Comparison of ENCODE assay signal across 23 cellular contexts in genomic region chr5:44974813-44975212, GRCh38.
DNase-seq lines count a peak whose midpoint lies in the region; ATAC-seq and TF ChIP-seq lines count a peak whose summit lies in the region.
"Had no signal": no experiment of that assay in that cellular context is flagged by ENCODE, and none has a peak within 500 bp of the region (broad histone marks: within the 10 kb centered on the region; RNA-seq: fewer than 3 reads in every experiment).

No MANE protein-coding gene starts in this region.

- H3K27ac Mint-ChIP-seq in osteocyte (ENCODE audit: unreplicated experiment), result no peak overlapping the region
- H3K27ac Mint-ChIP-seq: CD14-positive monocyte; CD4-positive, alpha-beta T cell; CD8-positive, alpha-beta memory T cell; HFFc6 had no signal

- CTCF ChIA-PET in PC-3 (lab: Charles Lee), result no interaction called here

- no peaks in the 10 kb centered on the region for H3K79me2 ChIP-seq in PC-3 (ENCODE audit: low read length)

- no peaks in the 10 kb centered on the region for H3K4me1 Mint-ChIP-seq in osteocyte (ENCODE audit: unreplicated experiment)
- H3K4me1 Mint-ChIP-seq: CD14-positive monocyte; CD8-positive, alpha-beta memory T cell had no signal

- no peak overlapping the region for H3K4me3 Mint-ChIP-seq in osteocyte (ENCODE audit: unreplicated experiment)
- H3K4me3 Mint-ChIP-seq: CD14-positive monocyte; CD4-positive, alpha-beta T cell; CD8-positive, alpha-beta memory T cell; HFFc6 had no signal

- no peaks in the 10 kb centered on the region for H3K27me3 Mint-ChIP-seq in osteocyte (ENCODE audit: unreplicated experiment)
- H3K27me3 Mint-ChIP-seq: CD4-positive, alpha-beta T cell; CD8-positive, alpha-beta memory T cell had no signal

- POLR2A ChIA-PET in PC-3 (lab: Charles Lee; ENCODE audit: unreplicated experiment), result no interaction called here

- ATAC-seq in RWPE2 (ENCODE audit: low read depth) (no peak), SK-N-SH treated with all-trans-retinoic acid at 6 μM for 48 hours (no peak), PC-3 (no peak)
- ATAC-seq: A549 had no signal

- peaks cover 50% of the 10 kb centered on the region for H3K9me3 Mint-ChIP-seq in osteocyte (ENCODE audit: unreplicated experiment)

- H3K36me3 ChIP-seq in GM06990 (ENCODE audit: control insufficient read depth, insufficient read depth, low read length) (no peaks in the 10 kb centered on the region), RWPE2 (ENCODE audit: low read depth) (no peaks in the 10 kb centered on the region), PC-3 (ENCODE audit: low read depth, low read length) (no peaks in the 10 kb centered on the region)
- H3K36me3 ChIP-seq: BE2C; BLaER1 treated with 17β-estradiol and CSF1 and Interleukin-3, amounts not matched to agents 10 nM and 100 nM; HAP-1 had no signal

- H3K9me2 ChIP-seq in PC-3 (replicated peaks; ENCODE audit: low read length), result no peaks in the 10 kb centered on the region

- no peak overlapping the region for H3K4me2 ChIP-seq in PC-3 (ENCODE audit: low read length)
- H3K4me2 ChIP-seq: A549; BLaER1 treated with 17β-estradiol and CSF1 and Interleukin-3, amounts not matched to agents 10 nM and 100 nM had no signal

- H3K9me3 ChIP-seq in RWPE2 (ENCODE audit: severe bottlenecking), result no peaks in the 10 kb centered on the region
- peaks cover 10% of the 10 kb centered on the region; the same call in 1 of the 2 replicates for H3K9me3 ChIP-seq in PC-3 (ENCODE audit: low read length)
- H3K9me3 ChIP-seq: A549, BE2C, HAP-1 had no signal

- H3K9ac ChIP-seq in PC-3 (ENCODE audit: low read length), result no peak overlapping the region
- H3K9ac ChIP-seq: BLaER1 treated with 17β-estradiol and CSF1 and Interleukin-3, amounts not matched to agents 10 nM and 100 nM had no signal

- intact Hi-C loops in PC-3 (cut with micrococcal nuclease), result no loop called here

- peak; percentile 1 for DNase-seq in GM06990 (ENCODE audit: extremely low read depth, insufficient read length)
- peak; percentile 52 for DNase-seq in RWPE2 (ENCODE audit: low spot score)
- peak; percentile 81 for DNase-seq in osteocyte (ENCODE audit: extremely low spot score, unreplicated experiment)
- DNase-seq in SKM-1 (lab: John Stamatoyannopoulos, UW; ENCODE audit: unreplicated experiment), result no peak
- DNase-seq in PC-3, result no peak
- DNase-seq: 8988T; ACHN; AML-193; BE2C; Calu3; CD4-positive, alpha-beta T cell; COR-L47; DMS79; EL; GDM1; GOT3; HFFc6 had no signal

- no TSS peak for BruUV-seq in PC-3 (replicated peaks; lab: Mats Ljungman, UMichigan)

- H3K27me3 ChIP-seq in GM06990 (replicated peaks; ENCODE audit: control insufficient read depth, insufficient read depth, low read length) (no peaks in the 10 kb centered on the region), RWPE2 (ENCODE audit: insufficient read depth, poor library complexity, severe bottlenecking) (no peaks in the 10 kb centered on the region), PC-3 (ENCODE audit: low read length) (no peaks in the 10 kb centered on the region)
- H3K27me3 ChIP-seq: BE2C; BLaER1 treated with 17β-estradiol and CSF1 and Interleukin-3, amounts not matched to agents 10 nM and 100 nM had no signal

- no peaks in the 10 kb centered on the region for H4K20me1 ChIP-seq in PC-3 (ENCODE audit: low read length)
- H4K20me1 ChIP-seq: BLaER1 treated with 17β-estradiol and CSF1 and Interleukin-3, amounts not matched to agents 10 nM and 100 nM had no signal

- H3K4me1 ChIP-seq in RWPE2 (ENCODE audit: insufficient read depth, poor library complexity, severe bottlenecking) (no peaks in the 10 kb centered on the region), PC-3 (ENCODE audit: insufficient read depth, low read length) (no peaks in the 10 kb centered on the region)
- H3K4me1 ChIP-seq: A549; BE2C; BLaER1 treated with 17β-estradiol and CSF1 and Interleukin-3, amounts not matched to agents 10 nM and 100 nM had no signal

- TF ChIP-seq CTCF in GM06990 (IDR thresholded peaks at IDR 0.05; ENCODE audit: insufficient read depth, low read length, poor library complexity, severe bottlenecking) (no peak), RWPE2 (IDR thresholded peaks at IDR 0.05; ENCODE audit: poor library complexity, severe bottlenecking) (no peak), osteocyte (IDR thresholded peaks at IDR 0.05) (no peak), PC-3 (conservative IDR thresholded peaks at IDR 0.05; ENCODE audit: low read depth, low read length) (no peak)

- H3K4me3 ChIP-seq in GM06990 (replicated peaks; ENCODE audit: low read depth, low read length) (no peak overlapping the region), RWPE2 (ENCODE audit: severe bottlenecking) (no peak overlapping the region), PC-3 (ENCODE audit: low read length) (no peak overlapping the region)
- H3K4me3 ChIP-seq: A549; BLaER1 treated with 17β-estradiol and CSF1 and Interleukin-3, amounts not matched to agents 10 nM and 100 nM; HAP-1 had no signal

- H3K27ac ChIP-seq in RWPE2 (ENCODE audit: poor library complexity, severe bottlenecking), result no peak overlapping the region
- no peak overlapping the region for H3K27ac ChIP-seq in PC-3 (ENCODE audit: low read length)
- H3K27ac ChIP-seq: A549; BLaER1 treated with 17β-estradiol and CSF1 and Interleukin-3, amounts not matched to agents 10 nM and 100 nM had no signal

- H2AFZ ChIP-seq in PC-3 (ENCODE audit: low read length), result no peak overlapping the region

- no peaks in the 10 kb centered on the region for H3F3A ChIP-seq in PC-3 (ENCODE audit: low read length, unreplicated experiment)

- no peaks in the 10 kb centered on the region for H3K36me3 Mint-ChIP-seq in osteocyte (ENCODE audit: unreplicated experiment)
- H3K36me3 Mint-ChIP-seq: CD14-positive monocyte; CD8-positive, alpha-beta memory T cell had no signal

TF ChIP-seq in SK-N-SH treated with all-trans-retinoic acid at 6 μM for 48 hours, 23 proteins besides CTCF, POLR2A, EP300 and RAD21 (continues in another document):
- TF ChIP-seq PATZ1 (CRISPR knock-in tag; IDR thresholded peaks at IDR 0.05; ENCODE audit: borderline replicate concordance) (no peak), SNAI2 (CRISPR knock-in tag; IDR thresholded peaks at IDR 0.05) (no peak), ZNF565 (CRISPR knock-in tag; conservative IDR thresholded peaks at IDR 0.05; ENCODE audit: low read depth) (no peak), ARNTL (CRISPR knock-in tag; IDR thresholded peaks at IDR 0.05; ENCODE audit: borderline replicate concordance, low read depth) (no peak), PPARA (CRISPR knock-in tag; IDR thresholded peaks at IDR 0.05; ENCODE audit: borderline replicate concordance) (no peak), CSRNP3 (CRISPR knock-in tag; IDR thresholded peaks at IDR 0.05) (no peak), ISL1 (CRISPR knock-in tag; IDR thresholded peaks at IDR 0.05) (no peak), TOX (CRISPR knock-in tag; IDR thresholded peaks at IDR 0.05; ENCODE audit: borderline replicate concordance) (no peak), CREB5 (CRISPR knock-in tag; IDR thresholded peaks at IDR 0.05; ENCODE audit: low read depth) (no peak)

Comparison
In these comparisons a context has a peak if more than half of its experiments do, and no peak if none do; other contexts are left out.
1. DNase-seq: peak in GM06990 (single experiment), RWPE2 (single experiment) and osteocyte (single experiment); none in SKM-1 (single experiment) and PC-3 (single experiment).